ENCODE assay signal across 16 cellular contexts in the genomic region with DNA sequence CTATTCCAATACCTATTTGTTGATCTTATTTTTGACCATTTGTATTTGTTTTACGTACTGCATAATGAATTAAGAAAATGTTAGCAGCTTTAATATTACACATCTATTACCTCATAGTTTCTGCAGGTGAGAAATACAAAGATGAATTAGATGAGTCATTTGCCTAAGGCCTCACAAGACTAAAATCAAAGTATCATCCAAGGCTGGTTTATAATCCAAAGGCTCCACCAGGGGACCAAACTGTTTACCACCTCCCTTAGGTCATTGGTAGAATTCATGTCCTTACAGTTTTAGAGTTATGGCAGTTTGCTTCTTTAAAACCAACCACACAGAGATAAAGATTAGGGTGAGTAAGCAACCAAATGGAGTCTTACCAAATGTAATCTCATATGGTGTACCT.
A peak's percentile ranks its signal among the peaks of the same experiment; 100 is the strongest.
DNase-seq lines count a peak whose midpoint lies in the region; ATAC-seq and TF ChIP-seq lines count a peak whose summit lies in the region.
"Had no signal": no experiment of that assay in that cellular context is flagged by ENCODE, and none has a peak within 500 bp of the region (broad histone marks: within the 10 kb centered on the region; RNA-seq: fewer than 3 reads in every experiment).

No MANE protein-coding gene starts in this region.

- no peaks in the 10 kb centered on the region for H3K27me3 ChIP-seq in Karpas-422 (ENCODE audit: low read length)

- no peaks in the 10 kb centered on the region for H3K79me2 ChIP-seq in Karpas-422 (ENCODE audit: low read length)

- peak overlapping the region; percentile 34; the same call in 1 of the 2 replicates for H2AFZ ChIP-seq in Karpas-422 (ENCODE audit: low read length)

- POLR2A ChIA-PET in RWPE1 (lab: Yijun Ruan, JAX; ENCODE audit: low non-redundant PET) = no interaction called here
- POLR2A ChIA-PET in WTC11 (lab: Charles Lee) = no interaction called here

- H3K36me3 ChIP-seq in Karpas-422 (ENCODE audit: insufficient read depth, low read length) = no peaks in the 10 kb centered on the region

- H3K27ac Mint-ChIP-seq in WTC11 = no peak overlapping the region
- H3K27ac Mint-ChIP-seq in activated T-helper 17 cell treated with anti-CD3 and anti-CD28 coated beads, Interleukin-2, amount 50 U/mL, for 72 hours = no peak overlapping the region
- H3K27ac Mint-ChIP-seq: B cell; CD4-positive, alpha-beta memory T cell had no signal

- no peak overlapping the region for H3K4me3 ChIP-seq in Karpas-422 (ENCODE audit: low read length)

- H3K27me3 Mint-ChIP-seq in WTC11 (ENCODE audit: low read depth) = no peaks in the 10 kb centered on the region
- no peaks in the 10 kb centered on the region for H3K27me3 Mint-ChIP-seq in activated T-helper 17 cell treated with anti-CD3 and anti-CD28 coated beads, Interleukin-2, amount 50 U/mL, for 72 hours
- H3K27me3 Mint-ChIP-seq: B cell; CD4-positive, alpha-beta memory T cell had no signal

- no peaks in the 10 kb centered on the region for H4K20me1 ChIP-seq in Karpas-422 (ENCODE audit: insufficient read depth, low read depth, low read length)

- H3K4me1 Mint-ChIP-seq in WTC11 = no peaks in the 10 kb centered on the region
- H3K4me1 Mint-ChIP-seq in activated T-helper 17 cell treated with anti-CD3 and anti-CD28 coated beads, Interleukin-2, amount 50 U/mL, for 72 hours = no peaks in the 10 kb centered on the region
- H3K4me1 Mint-ChIP-seq: B cell; CD4-positive, alpha-beta memory T cell had no signal

- no peak overlapping the region for H3K4me2 ChIP-seq in Karpas-422 (ENCODE audit: low read depth, low read length, poor library complexity, severe bottlenecking)

- H3K36me3 Mint-ChIP-seq in WTC11 = peaks cover 4% of the 10 kb centered on the region; the same call in 1 of the 2 replicates
- H3K36me3 Mint-ChIP-seq in activated T-helper 17 cell treated with anti-CD3 and anti-CD28 coated beads, Interleukin-2, amount 50 U/mL, for 72 hours (ENCODE audit: low read depth) = no peaks in the 10 kb centered on the region
- H3K36me3 Mint-ChIP-seq: CD4-positive, alpha-beta memory T cell had no signal

- H3K9me3 ChIP-seq in Karpas-422 (ENCODE audit: low read length) = peaks cover 13% of the 10 kb centered on the region; the same call in 1 of the 2 replicates

- H3K9me3 Mint-ChIP-seq in WTC11 = peaks cover 27% of the 10 kb centered on the region
- peaks cover 11% of the 10 kb centered on the region for H3K9me3 Mint-ChIP-seq in activated T-helper 17 cell treated with anti-CD3 and anti-CD28 coated beads, Interleukin-2, amount 50 U/mL, for 72 hours

- H3K4me1 ChIP-seq in Karpas-422 (ENCODE audit: low read length) = peaks cover 4% of the 10 kb centered on the region; the same call in 1 of the 2 replicates

- no peaks in the 10 kb centered on the region for H3K9me2 ChIP-seq in Karpas-422 (replicated peaks; ENCODE audit: insufficient read depth, low read length)

- H3K4me3 Mint-ChIP-seq in WTC11 = no peak overlapping the region
- H3K4me3 Mint-ChIP-seq in activated T-helper 17 cell treated with anti-CD3 and anti-CD28 coated beads, Interleukin-2, amount 50 U/mL, for 72 hours = no peak overlapping the region
- H3K4me3 Mint-ChIP-seq: B cell; CD4-positive, alpha-beta memory T cell had no signal

- ATAC-seq in GM21529 (IDR thresholded peaks at IDR 0.05; ENCODE audit: unreplicated experiment) (no peak), WTC11 (no peak)
- ATAC-seq in activated T-helper 17 cell treated with anti-CD3 and anti-CD28 coated beads, Interleukin-2, amount 50 U/mL, for 72 hours (replicated peaks) = no peak
- ATAC-seq: HCT116 had no signal

- no peak for TF ChIP-seq CTCF in RWPE1 (conservative IDR thresholded peaks at IDR 0.05; ENCODE audit: low read depth)
- TF ChIP-seq CTCF in WTC11 (IDR thresholded peaks at IDR 0.05) = no peak

- DNase-seq in ELR (ENCODE audit: low read depth) = peak; percentile 14
- DNase-seq in Karpas-422 = no peak
- DNase-seq in RWPE1 (ENCODE audit: low spot score) = peak; percentile 41
- peak; percentile 55 for DNase-seq in epithelial cell of prostate (ENCODE audit: low read depth, low spot score)
- no peak for DNase-seq in WTC11 (ENCODE audit: low spot score)
- DNase-seq in COLO829 (ENCODE audit: low spot score) = no peak
- DNase-seq: CD4-positive, alpha-beta memory T cell; COR-L47; DMS79; IMR-90; KBM-7 had no signal

- H3K27ac ChIP-seq in Karpas-422 (ENCODE audit: low read length) (no peak overlapping the region), RWPE1 (no peak overlapping the region), epithelial cell of prostate (peak overlapping the region; percentile 29)
- H3K27ac ChIP-seq: C4-2B had no signal

- H3K9ac ChIP-seq in Karpas-422 (ENCODE audit: low read length) = no peak overlapping the region

- CTCF ChIA-PET in RWPE1 (lab: Yijun Ruan, JAX) = interaction anchor here (0.6 kb wide), 1 partner anchor 629 kb away, joined by 4 read pairs; no protein-coding TSS in a partner anchor
- CTCF ChIA-PET in WTC11 (lab: Charles Lee) = no interaction called here

TF ChIP-seq in WTC11, 78 proteins besides CTCF, POLR2A, EP300 and RAD21:
- no peak for TF ChIP-seq ZNF219 (CRISPR knock-in tag; IDR thresholded peaks at IDR 0.05; ENCODE audit: borderline replicate concordance)
- no peak for TF ChIP-seq TP53 (CRISPR knock-in tag; IDR thresholded peaks at IDR 0.05)
- TF ChIP-seq, protein P1, sequence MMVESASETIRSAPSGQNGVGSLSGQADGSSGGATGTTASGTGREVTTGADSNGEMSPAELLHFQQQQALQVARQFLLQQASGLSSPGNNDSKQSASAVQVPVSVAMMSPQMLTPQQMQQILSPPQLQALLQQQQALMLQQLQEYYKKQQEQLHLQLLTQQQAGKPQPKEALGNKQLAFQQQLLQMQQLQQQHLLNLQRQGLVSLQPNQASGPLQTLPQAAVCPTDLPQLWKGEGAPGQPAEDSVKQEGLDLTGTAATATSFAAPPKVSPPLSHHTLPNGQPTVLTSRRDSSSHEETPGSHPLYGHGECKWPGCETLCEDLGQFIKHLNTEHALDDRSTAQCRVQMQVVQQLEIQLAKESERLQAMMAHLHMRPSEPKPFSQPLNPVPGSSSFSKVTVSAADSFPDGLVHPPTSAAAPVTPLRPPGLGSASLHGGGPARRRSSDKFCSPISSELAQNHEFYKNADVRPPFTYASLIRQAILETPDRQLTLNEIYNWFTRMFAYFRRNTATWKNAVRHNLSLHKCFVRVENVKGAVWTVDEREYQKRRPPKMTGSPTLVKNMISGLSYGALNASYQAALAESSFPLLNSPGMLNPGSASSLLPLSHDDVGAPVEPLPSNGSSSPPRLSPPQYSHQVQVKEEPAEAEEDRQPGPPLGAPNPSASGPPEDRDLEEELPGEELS (CRISPR knock-in tag; IDR thresholded peaks at IDR 0.05) = no peak
- no peak for TF ChIP-seq FOXP1 (CRISPR knock-in tag; IDR thresholded peaks at IDR 0.05; ENCODE audit: borderline replicate concordance)
- TF ChIP-seq ETV6 (CRISPR knock-in tag; IDR thresholded peaks at IDR 0.05) = no peak
- no peak for TF ChIP-seq ZNF416 (CRISPR knock-in tag; IDR thresholded peaks at IDR 0.05)
- TF ChIP-seq, protein P2, sequence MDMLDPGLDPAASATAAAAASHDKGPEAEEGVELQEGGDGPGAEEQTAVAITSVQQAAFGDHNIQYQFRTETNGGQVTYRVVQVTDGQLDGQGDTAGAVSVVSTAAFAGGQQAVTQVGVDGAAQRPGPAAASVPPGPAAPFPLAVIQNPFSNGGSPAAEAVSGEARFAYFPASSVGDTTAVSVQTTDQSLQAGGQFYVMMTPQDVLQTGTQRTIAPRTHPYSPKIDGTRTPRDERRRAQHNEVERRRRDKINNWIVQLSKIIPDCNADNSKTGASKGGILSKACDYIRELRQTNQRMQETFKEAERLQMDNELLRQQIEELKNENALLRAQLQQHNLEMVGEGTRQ (CRISPR knock-in tag; IDR thresholded peaks at IDR 0.05) = no peak
- TF ChIP-seq, protein P3, sequence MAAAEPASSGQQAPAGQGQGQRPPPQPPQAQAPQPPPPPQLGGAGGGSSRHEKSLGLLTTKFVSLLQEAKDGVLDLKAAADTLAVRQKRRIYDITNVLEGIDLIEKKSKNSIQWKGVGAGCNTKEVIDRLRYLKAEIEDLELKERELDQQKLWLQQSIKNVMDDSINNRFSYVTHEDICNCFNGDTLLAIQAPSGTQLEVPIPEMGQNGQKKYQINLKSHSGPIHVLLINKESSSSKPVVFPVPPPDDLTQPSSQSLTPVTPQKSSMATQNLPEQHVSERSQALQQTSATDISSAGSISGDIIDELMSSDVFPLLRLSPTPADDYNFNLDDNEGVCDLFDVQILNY (CRISPR knock-in tag; IDR thresholded peaks at IDR 0.05) = no peak
- TF ChIP-seq NR1H2 (CRISPR knock-in tag; IDR thresholded peaks at IDR 0.05) = no peak
- TF ChIP-seq JAZF1 (CRISPR knock-in tag; IDR thresholded peaks at IDR 0.05) = no peak
- no peak for TF ChIP-seq TEAD4 (CRISPR knock-in tag; IDR thresholded peaks at IDR 0.05)
- no peak for TF ChIP-seq GABPB1 (CRISPR knock-in tag; IDR thresholded peaks at IDR 0.05)
- TF ChIP-seq, protein P4, sequence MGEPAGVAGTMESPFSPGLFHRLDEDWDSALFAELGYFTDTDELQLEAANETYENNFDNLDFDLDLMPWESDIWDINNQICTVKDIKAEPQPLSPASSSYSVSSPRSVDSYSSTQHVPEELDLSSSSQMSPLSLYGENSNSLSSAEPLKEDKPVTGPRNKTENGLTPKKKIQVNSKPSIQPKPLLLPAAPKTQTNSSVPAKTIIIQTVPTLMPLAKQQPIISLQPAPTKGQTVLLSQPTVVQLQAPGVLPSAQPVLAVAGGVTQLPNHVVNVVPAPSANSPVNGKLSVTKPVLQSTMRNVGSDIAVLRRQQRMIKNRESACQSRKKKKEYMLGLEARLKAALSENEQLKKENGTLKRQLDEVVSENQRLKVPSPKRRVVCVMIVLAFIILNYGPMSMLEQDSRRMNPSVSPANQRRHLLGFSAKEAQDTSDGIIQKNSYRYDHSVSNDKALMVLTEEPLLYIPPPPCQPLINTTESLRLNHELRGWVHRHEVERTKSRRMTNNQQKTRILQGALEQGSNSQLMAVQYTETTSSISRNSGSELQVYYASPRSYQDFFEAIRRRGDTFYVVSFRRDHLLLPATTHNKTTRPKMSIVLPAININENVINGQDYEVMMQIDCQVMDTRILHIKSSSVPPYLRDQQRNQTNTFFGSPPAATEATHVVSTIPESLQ (CRISPR knock-in tag; IDR thresholded peaks at IDR 0.05) = no peak
- no peak for TF ChIP-seq ZNF423 (CRISPR knock-in tag; IDR thresholded peaks at IDR 0.05)
- no peak for TF ChIP-seq MXD4 (CRISPR knock-in tag; IDR thresholded peaks at IDR 0.05; ENCODE audit: borderline replicate concordance)
- TF ChIP-seq SP1 (CRISPR knock-in tag; conservative IDR thresholded peaks at IDR 0.05) = no peak
TF ChIP-seq in WTC11: peak in this region for 0.

Comparison
In these comparisons a context has a peak if more than half of its experiments do, and no peak if none do; other contexts are left out.
1. DNase-seq: peak in ELR (single experiment), RWPE1 (single experiment) and epithelial cell of prostate (single experiment); none in Karpas-422 (single experiment), WTC11 (single experiment) and COLO829 (single experiment).